20 cellular contexts compared by ENCODE assay signal in the genomic region with DNA sequence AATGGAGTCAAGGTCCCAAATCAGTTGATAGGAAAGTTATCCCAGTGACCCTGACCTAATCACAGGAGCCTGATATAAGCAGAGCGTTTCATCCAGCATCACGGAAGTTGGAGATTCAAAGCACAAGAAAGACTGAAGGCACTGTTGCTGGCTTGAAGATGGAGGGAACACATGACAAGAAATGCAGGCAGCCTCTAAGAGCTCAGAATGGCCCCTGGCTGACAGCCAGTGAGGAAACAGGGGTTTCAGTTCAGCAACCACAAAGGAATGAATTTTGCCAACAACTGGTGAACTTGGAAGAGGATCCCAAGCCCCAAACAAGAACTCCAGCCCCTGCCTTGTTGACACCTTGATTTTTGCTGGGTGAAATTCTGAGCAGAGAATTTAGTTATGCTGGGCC.
DNase-seq lines count a peak whose midpoint lies in the region; ATAC-seq and TF ChIP-seq lines count a peak whose summit lies in the region.
"Had no signal": no experiment of that assay in that cellular context is flagged by ENCODE, and none has a peak within 500 bp of the region (broad histone marks: within the 10 kb centered on the region; RNA-seq: fewer than 3 reads in every experiment).

No MANE protein-coding gene starts in this region.

- no peaks in the 10 kb centered on the region for H3K36me3 ChIP-seq in BLaER1 treated with 17β-estradiol and CSF1 and Interleukin-3, amounts not matched to agents 10 nM and 100 nM
- no peaks in the 10 kb centered on the region for H3K36me3 ChIP-seq in adrenal gland (replicated peaks in 1 of 2)
- H3K36me3 ChIP-seq in sigmoid colon, result no peaks in the 10 kb centered on the region
- no peaks in the 10 kb centered on the region for H3K36me3 ChIP-seq in HAP-1 (replicated peaks)

- no peaks in the 10 kb centered on the region for H3K9me3 ChIP-seq in BLaER1 treated with 17β-estradiol and CSF1 and Interleukin-3, amounts not matched to agents 10 nM and 100 nM (replicated peaks in 1 of 11)
- H3K9me3 ChIP-seq in adrenal gland (replicated peaks in 1 of 3) (no peaks in the 10 kb centered on the region), right cardiac atrium (ENCODE audit: control insufficient read depth, low read length) (no peaks in the 10 kb centered on the region), sigmoid colon (no peaks in the 10 kb centered on the region), HAP-1 (no peaks in the 10 kb centered on the region; the same call in 1 of the 2 replicates)
- H3K9me3 ChIP-seq: A549 had no signal

- H4K20me1 ChIP-seq in BLaER1 treated with 17β-estradiol and CSF1 and Interleukin-3, amounts not matched to agents 10 nM and 100 nM, result no peaks in the 10 kb centered on the region

- peak overlapping the region in 2 of 11 experiments; percentile 19 to 22; a peak in 2 of 22 replicates for H3K27ac ChIP-seq in BLaER1 treated with 17β-estradiol and CSF1 and Interleukin-3, amounts not matched to agents 10 nM and 100 nM
- H3K27ac ChIP-seq in adrenal gland (no peak overlapping the region), right cardiac atrium (ENCODE audit: low read length) (no peak overlapping the region), sigmoid colon (no peak overlapping the region)
- H3K27ac ChIP-seq: A549, KMS-11 had no signal

- TF ChIP-seq CTCF in adrenal gland (IDR thresholded peaks at IDR 0.05), result no peak
- TF ChIP-seq CTCF in sigmoid colon (IDR thresholded peaks at IDR 0.05), result no peak

- in situ Hi-C loops in HAP-1 (cut with MboI; ENCODE audit: low sequenced_read_pairs), result no loop called here

- intact Hi-C loops in adrenal gland (cut with DNase I), result no loop called here
- intact Hi-C loops in right cardiac atrium (cut with DNase I), result no loop called here
- intact Hi-C loops in sigmoid colon (cut with DNase I), result no loop called here

- H3K4me3 ChIP-seq in BLaER1 treated with 17β-estradiol and CSF1 and Interleukin-3, amounts not matched to agents 10 nM and 100 nM, result no peak overlapping the region
- no peak overlapping the region for H3K4me3 ChIP-seq in adrenal gland
- no peak overlapping the region for H3K4me3 ChIP-seq in right cardiac atrium (ENCODE audit: low read length)
- no peak overlapping the region for H3K4me3 ChIP-seq in sigmoid colon
- no peak overlapping the region for H3K4me3 ChIP-seq in HAP-1
- H3K4me3 ChIP-seq: A549 had no signal

- H3K9ac ChIP-seq in BLaER1 treated with 17β-estradiol and CSF1 and Interleukin-3, amounts not matched to agents 10 nM and 100 nM, result no peak overlapping the region
- H3K9ac ChIP-seq: KMS-11 had no signal

- ATAC-seq in right cardiac atrium (no peak), GM18909 (IDR thresholded peaks at IDR 0.05; ENCODE audit: poor library complexity, unreplicated experiment) (no peak)
- ATAC-seq: A549, HepG2 had no signal

- TF ChIP-seq POLR2A in adrenal gland (IDR thresholded peaks at IDR 0.05) (no peak), sigmoid colon (IDR thresholded peaks at IDR 0.05) (no peak)

- DNase-seq in adrenal gland, result peak; percentile 15 to 63 (median 37)
- DNase-seq in right cardiac atrium, result peak; percentile 14 to 63 (median 62)
- peak; percentile 70 for DNase-seq in sigmoid colon
- DNase-seq in HAP-1 (ENCODE audit: low spot score in 2 of 2), result no peak
- no peak for DNase-seq in NCI-H2227 treated with DMSO at 0.1 percent for 48 hours (lab: John Stamatoyannopoulos, UW)
- DNase-seq in AML-193 (lab: John Stamatoyannopoulos, UW), result no peak
- DNase-seq: CD4-positive, alpha-beta T cell; DMS79; GOT3; MM.1S; NCI-H1105 treated with DMSO at 0.1 percent for 48 hours; NCI-H187 treated with DMSO at 0.1 percent for 48 hours; NCI-H2171 treated with DMSO at 0.1 percent for 48 hours; NCI-H510A treated with DMSO at 0.1 percent for 48 hours; RPMI8226 had no signal

- H3K27me3 ChIP-seq in BLaER1 treated with 17β-estradiol and CSF1 and Interleukin-3, amounts not matched to agents 10 nM and 100 nM, result no peaks in the 10 kb centered on the region
- H3K27me3 ChIP-seq in adrenal gland, result no peaks in the 10 kb centered on the region
- H3K27me3 ChIP-seq in right cardiac atrium (ENCODE audit: control insufficient read depth, insufficient read depth), result no peaks in the 10 kb centered on the region
- H3K27me3 ChIP-seq in sigmoid colon, result no peaks in the 10 kb centered on the region
- no peaks in the 10 kb centered on the region for H3K27me3 ChIP-seq in HAP-1 (ENCODE audit: low read depth)

- 13 to 34% (median 32%) methylated on average over 2 of the region's 2 CpGs for WGBS in adrenal gland, 4 donors
- WGBS in right cardiac atrium, result 61% methylated on average over 2 of the region's 2 CpGs
- 72 to 82% methylated on average over 2 of the region's 2 CpGs for WGBS in sigmoid colon, 2 donors

- peak overlapping the region in 8 of 11 experiments; percentile 9 to 80 (median 56); a peak in 12 of 22 replicates for H3K4me2 ChIP-seq in BLaER1 treated with 17β-estradiol and CSF1 and Interleukin-3, amounts not matched to agents 10 nM and 100 nM
- H3K4me2 ChIP-seq: A549, KMS-11 had no signal

- peaks cover 0 to 44% (median 11%) of the 10 kb centered on the region in 10 experiments; a peak in 10 of 20 replicates for H3K4me1 ChIP-seq in BLaER1 treated with 17β-estradiol and CSF1 and Interleukin-3, amounts not matched to agents 10 nM and 100 nM
- H3K4me1 ChIP-seq in adrenal gland (replicated peaks in 1 of 2), result peaks cover 18 to 26% of the 10 kb centered on the region in 2 donors
- no peaks in the 10 kb centered on the region for H3K4me1 ChIP-seq in right cardiac atrium (ENCODE audit: control insufficient read depth, insufficient read depth, low read length)
- H3K4me1 ChIP-seq in sigmoid colon, result peaks cover 0 to 8% (median 4%) of the 10 kb centered on the region in 4 donors
- no peaks in the 10 kb centered on the region for H3K4me1 ChIP-seq in HAP-1
- H3K4me1 ChIP-seq: A549 had no signal

- TF ChIP-seq EP300 in sigmoid colon (IDR thresholded peaks at IDR 0.05), result no peak

Comparison
In these comparisons a context has a peak if more than half of its experiments do, and no peak if none do; other contexts are left out.
1. DNase-seq: peak in adrenal gland (7 of 7), right cardiac atrium (3 of 3) and sigmoid colon (single experiment); none in HAP-1 (0 of 2), NCI-H2227 treated with DMSO at 0.1 percent for 48 hours (single experiment) and AML-193 (0 of 2).